17 cellular contexts compared by ENCODE assay signal in the genomic region with DNA sequence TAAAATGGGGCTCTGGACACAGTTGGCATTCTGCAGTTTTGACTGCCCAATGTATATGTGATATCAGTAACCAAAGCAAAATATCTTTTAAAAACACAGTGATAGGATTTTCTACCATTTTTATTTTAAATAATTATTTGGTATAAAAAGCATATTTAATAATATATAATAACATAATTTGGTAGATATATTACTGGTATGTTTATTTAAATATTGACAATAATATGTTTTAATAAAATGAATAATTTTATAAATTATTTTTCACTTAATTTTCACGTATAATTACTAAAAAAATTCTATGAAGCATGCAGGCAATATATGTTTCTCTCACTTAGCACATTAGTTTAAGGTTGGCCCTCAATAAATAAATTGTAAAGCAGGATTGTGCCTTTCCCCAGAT.
A peak's percentile ranks its signal among the peaks of the same experiment; 100 is the strongest.
DNase-seq lines count a peak whose midpoint lies in the region; ATAC-seq, FAIRE-seq and TF ChIP-seq lines count a peak whose summit lies in the region.
"Had no signal": no experiment of that assay in that cellular context is flagged by ENCODE, and none has a peak within 500 bp of the region (broad histone marks: within the 10 kb centered on the region; RNA-seq: fewer than 3 reads in every experiment).

No MANE protein-coding gene starts in this region.

- no peak overlapping the region for H3K27ac Mint-ChIP-seq in osteocyte (ENCODE audit: unreplicated experiment)
- H3K27ac Mint-ChIP-seq: B cell; CD4-positive, CD25-positive, alpha-beta regulatory T cell; CD8-positive, alpha-beta T cell; GM23338; H9 had no signal

- DNase-seq in osteocyte (ENCODE audit: extremely low spot score, unreplicated experiment) (no peak), mesenteric fat pad (ENCODE audit: low spot score) (no peak)
- DNase-seq: Caco-2; CD4-positive, CD25-positive, alpha-beta regulatory T cell; CD8-positive, alpha-beta T cell; DMS153; DND-41; GDM1; H9 had no signal

- no peaks in the 10 kb centered on the region for H3K27me3 Mint-ChIP-seq in osteocyte (ENCODE audit: unreplicated experiment)
- H3K27me3 Mint-ChIP-seq: B cell; CD4-positive, CD25-positive, alpha-beta regulatory T cell had no signal

- TF ChIP-seq CTCF in osteocyte (IDR thresholded peaks at IDR 0.05): no peak

- FAIRE-seq in G401.6 (lab: Jason Lieb, UNC) (peak; percentile 87), colon (lab: Jason Lieb, UNC) (peak; percentile 10), islet of Langerhans (lab: Jason Lieb, UNC) (peak; percentile 30)
- FAIRE-seq: GM12878 had no signal

- H3K9me3 Mint-ChIP-seq in osteocyte (ENCODE audit: unreplicated experiment): peaks cover 5% of the 10 kb centered on the region
- H3K9me3 Mint-ChIP-seq: CD8-positive, alpha-beta T cell; GM23338; H9 had no signal

- no peak overlapping the region for H3K4me3 Mint-ChIP-seq in osteocyte (ENCODE audit: unreplicated experiment)
- H3K4me3 Mint-ChIP-seq: B cell; CD4-positive, CD25-positive, alpha-beta regulatory T cell; CD8-positive, alpha-beta T cell; GM23338; H9 had no signal

- H3K4me1 Mint-ChIP-seq in osteocyte (ENCODE audit: unreplicated experiment): peaks cover 6% of the 10 kb centered on the region
- H3K4me1 Mint-ChIP-seq: B cell; CD4-positive, CD25-positive, alpha-beta regulatory T cell had no signal

- no peaks in the 10 kb centered on the region for H3K36me3 Mint-ChIP-seq in osteocyte (ENCODE audit: unreplicated experiment)
- H3K36me3 Mint-ChIP-seq: CD4-positive, CD25-positive, alpha-beta regulatory T cell; CD8-positive, alpha-beta T cell had no signal

- ATAC-seq in HG03469 (IDR thresholded peaks at IDR 0.05; ENCODE audit: unreplicated experiment): no peak
- ATAC-seq: CD8-positive, alpha-beta T cell; GM12878; GM23338; HCT116 had no signal
